In the genomic region with DNA sequence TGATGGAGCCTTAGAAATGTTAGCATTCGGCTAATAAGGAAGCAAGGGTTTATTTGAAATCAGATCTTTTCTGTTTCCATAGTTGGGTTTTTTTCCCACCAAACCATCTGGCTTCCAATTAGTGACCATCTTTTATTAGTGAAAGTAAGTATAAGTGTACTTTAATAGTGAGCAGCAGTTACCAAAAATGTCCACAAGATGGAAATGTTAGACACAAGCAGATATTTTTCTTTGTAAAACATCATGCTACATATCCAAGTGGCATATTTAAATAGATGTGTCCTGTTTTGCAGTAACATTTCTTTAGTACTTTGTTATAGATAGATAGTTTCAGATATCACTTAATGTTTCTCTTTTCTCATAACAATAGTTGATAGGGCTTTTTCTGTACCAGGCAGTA, we compare ENCODE assay signal across 8 cellular contexts. TPM values are rescaled to one million over a fixed set of nuclear protein-coding genes. Genes with fewer than 3 reads are reported as not detected.
A peak's percentile ranks its signal among the peaks of the same experiment; 100 is the strongest.
DNase-seq lines count a peak whose midpoint lies in the region; ATAC-seq and TF ChIP-seq lines count a peak whose summit lies in the region.

No MANE protein-coding gene starts in this region.

- no peaks in the 10 kb centered on the region for H3K27me3 Mint-ChIP-seq in activated CD4-positive, alpha-beta T cell treated with anti-CD3 and anti-CD28 coated beads for 36 hours

- peak; percentile 68 for TF ChIP-seq CTCF in 22Rv1 (IDR thresholded peaks at IDR 0.05)
- 0 out of 2 replicates have a peak, but pooled peaks have one; percentile 12 for TF ChIP-seq CTCF in GM12874 (IDR thresholded peaks at IDR 0.05; ENCODE audit: insufficient read depth, low read depth, low read length)
- peak; percentile 53 for TF ChIP-seq CTCF in epithelial cell of esophagus (IDR thresholded peaks at IDR 0.05; ENCODE audit: insufficient read depth, low read depth, low read length, missing control alignments)

- H3K9me3 Mint-ChIP-seq in activated CD4-positive, alpha-beta T cell treated with anti-CD3 and anti-CD28 coated beads for 36 hours (ENCODE audit: low read depth): no peaks in the 10 kb centered on the region

- peaks cover 29% of the 10 kb centered on the region for H3K4me1 Mint-ChIP-seq in activated CD4-positive, alpha-beta T cell treated with anti-CD3 and anti-CD28 coated beads for 36 hours

- ATAC-seq in HG03045 (IDR thresholded peaks at IDR 0.05; ENCODE audit: unreplicated experiment): no peak
- no peak for ATAC-seq in activated CD4-positive, alpha-beta T cell treated with anti-CD3 and anti-CD28 coated beads for 36 hours

- peak; percentile 15 for DNase-seq in NCI-H69 (lab: John Stamatoyannopoulos, UW)
- DNase-seq in epithelial cell of esophagus (ENCODE audit: low read depth): peak; percentile 66
- DNase-seq in pulmonary artery endothelial cell (ENCODE audit: low read depth, low spot score): peak; percentile 7
- DNase-seq in cerebellar nuclear complex (lab: John Stamatoyannopoulos, UW): no peak
- DNase-seq in activated CD4-positive, alpha-beta T cell treated with anti-CD3 and anti-CD28 coated beads for 36 hours: no peak

- POLR2A ChIA-PET in activated CD4-positive, alpha-beta T cell treated with anti-CD3 and anti-CD28 coated beads for 36 hours (lab: Charles Lee): no interaction called here

- H3K27ac Mint-ChIP-seq in activated CD4-positive, alpha-beta T cell treated with anti-CD3 and anti-CD28 coated beads for 36 hours: no peak overlapping the region

- H3K27ac ChIP-seq in 22Rv1: no peak overlapping the region

- intact Hi-C loops in activated CD4-positive, alpha-beta T cell treated with anti-CD3 and anti-CD28 coated beads for 36 hours (cut with DNase I, micrococcal nuclease): loop anchor here in 1 of 2 experiments (1.0 kb wide), 1 partner anchor 183 kb away; no protein-coding TSS in a partner anchor

- no peak overlapping the region for H3K4me3 ChIP-seq in epithelial cell of esophagus (ENCODE audit: low read length)

- peaks cover 39% of the 10 kb centered on the region for H3K36me3 Mint-ChIP-seq in activated CD4-positive, alpha-beta T cell treated with anti-CD3 and anti-CD28 coated beads for 36 hours (ENCODE audit: low read depth)

- no peak overlapping the region for H3K4me3 Mint-ChIP-seq in activated CD4-positive, alpha-beta T cell treated with anti-CD3 and anti-CD28 coated beads for 36 hours

- CTCF ChIA-PET in activated CD4-positive, alpha-beta T cell treated with anti-CD3 and anti-CD28 coated beads for 36 hours (lab: Charles Lee): interaction anchor here (0.6 to 0.8 kb wide), 3 partner anchors 169 to 1045 kb away, joined by 3 read pairs; no protein-coding TSS in a partner anchor

RNA-seq across cellular contexts. Expression of gene YEATS4, which starts 28.8 kb away (rescaled TPM):
- 19.1 and 22.4 TPM in 2 replicates for total RNA-seq in pulmonary artery endothelial cell
- 10 to 100 TPM; 55.4 to 59.8 TPM for total RNA-seq in activated CD4-positive, alpha-beta T cell treated with anti-CD3 and anti-CD28 coated beads for 36 hours

RNA-seq across cellular contexts. Expression of gene LYZ, which starts 40.2 kb away (rescaled TPM):
- not detected in 2 replicates for total RNA-seq in pulmonary artery endothelial cell
- not detected for total RNA-seq in activated CD4-positive, alpha-beta T cell treated with anti-CD3 and anti-CD28 coated beads for 36 hours

Comparison
In these comparisons a context has a peak if more than half of its experiments do, and no peak if none do; other contexts are left out.
1. CTCF ChIP-seq: peak in every context shown above with its lines; median percentile 68 in 22Rv1; 53 in epithelial cell of esophagus; 12 in GM12874.
2. DNase-seq: peak in NCI-H69 (single experiment), epithelial cell of esophagus (single experiment) and pulmonary artery endothelial cell (single experiment); none in cerebellar nuclear complex (0 of 2) and activated CD4-positive, alpha-beta T cell treated with anti-CD3 and anti-CD28 coated beads for 36 hours (single experiment).